8 cellular contexts compared by ENCODE assay signal in the genomic region with DNA sequence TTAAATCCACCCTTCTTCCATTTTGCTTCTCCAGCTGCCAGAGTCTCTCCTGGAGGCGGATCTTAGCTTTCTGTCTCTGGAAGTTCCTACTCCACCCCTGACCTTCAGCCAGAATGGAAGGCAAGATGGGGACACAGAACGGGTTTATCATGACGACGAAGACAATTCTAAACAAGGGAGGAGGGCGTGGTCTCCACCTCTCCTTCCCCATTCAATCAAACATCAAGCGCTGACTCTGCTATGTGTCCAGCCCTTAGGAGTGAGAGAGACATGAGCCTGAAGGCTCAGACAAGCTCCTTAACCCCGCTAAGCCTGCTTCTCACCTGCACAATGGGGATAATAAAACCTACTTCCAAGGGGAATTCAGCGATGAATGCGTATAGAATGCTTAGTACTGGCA. TPM values are rescaled to one million over a fixed set of nuclear protein-coding genes. Genes with fewer than 3 reads are reported as not detected.
"Had no signal": no experiment of that assay in that cellular context is flagged by ENCODE, and none has a peak within 500 bp of the region (broad histone marks: within the 10 kb centered on the region; RNA-seq: fewer than 3 reads in every experiment).

No MANE protein-coding gene starts in this region.

- H3K9ac ChIP-seq: neural progenitor cell had no signal

- H3K4me3 ChIP-seq: cardiac muscle cell, neural progenitor cell, psoas muscle, upper lobe of left lung had no signal

- H3K27ac ChIP-seq: cardiac muscle cell, neural progenitor cell, psoas muscle, upper lobe of left lung had no signal

- H3K4me2 ChIP-seq: neural progenitor cell had no signal

- H3K4me1 ChIP-seq: neural progenitor cell, psoas muscle had no signal

- H3K36me3 ChIP-seq: cardiac muscle cell, neural progenitor cell, upper lobe of left lung had no signal

- H3K9me3 ChIP-seq: psoas muscle had no signal

- H2AFZ ChIP-seq: neural progenitor cell had no signal

- H3K27me3 ChIP-seq: cardiac muscle cell, neural progenitor cell, upper lobe of left lung had no signal

- DNase-seq: activated effector memory CD4-positive, alpha-beta T cell treated with Interleukin-2 at 50 U/mL for 16 hours; psoas muscle had no signal

RNA-seq across cellular contexts. Expression of a gene that starts 3.1 kb away (rescaled TPM):
- total RNA-seq: activated CD8-positive, alpha-beta T cell treated with anti-CD3 and anti-CD28 coated beads for 36 hours; cardiac muscle cell; lung microvascular endothelial cell; osteocyte had no signal
- polyA plus RNA-seq: cardiac muscle cell had no signal
